In the genomic region with DNA sequence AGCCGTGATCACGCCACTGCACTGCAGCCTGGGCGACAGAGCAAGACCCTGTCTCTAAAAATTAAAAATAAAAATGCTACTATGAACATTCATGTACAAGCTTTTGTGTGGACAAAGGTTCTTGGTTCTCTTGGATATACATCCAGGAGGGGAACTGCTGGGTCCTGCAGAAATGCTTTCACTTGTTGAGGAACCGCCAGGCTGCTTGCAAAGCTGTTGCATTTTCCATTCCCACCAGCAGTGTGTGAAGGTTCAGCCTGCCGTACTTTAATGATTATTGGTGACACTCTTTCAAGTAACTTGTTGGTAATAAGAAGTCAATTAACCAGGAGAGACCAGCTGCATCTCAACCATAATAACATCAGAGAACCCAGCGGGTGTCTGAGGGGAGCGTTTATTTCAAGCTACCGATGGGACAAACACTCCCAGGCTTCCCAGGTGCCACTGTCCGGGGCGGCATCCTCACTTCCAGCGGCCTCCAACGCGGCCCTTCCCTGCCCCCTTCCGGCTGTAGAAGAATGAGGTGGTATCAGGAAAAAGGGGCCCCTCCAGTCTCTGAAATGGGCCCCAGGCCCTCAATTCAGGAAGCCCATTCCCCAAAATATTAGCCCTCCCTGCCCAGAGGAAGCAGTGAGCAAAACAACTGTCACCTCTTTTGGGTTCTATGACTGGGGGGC, we compare ENCODE assay signal across 1 cellular context.
TF ChIP-seq lines count a peak whose summit lies in the region.

No MANE protein-coding gene starts in this region.

TF ChIP-seq in GM23338, 12 proteins besides CTCF, POLR2A, EP300 and RAD21:
- TF ChIP-seq EZH2phosphoT487 (IDR thresholded peaks at IDR 0.05; ENCODE audit: unreplicated experiment) (no peak), NANOG (IDR thresholded peaks at IDR 0.05; ENCODE audit: borderline replicate concordance) (no peak), ZNF114 (CRISPR knock-in tag; IDR thresholded peaks at IDR 0.05) (no peak), POLR2AphosphoS5 (IDR thresholded peaks at IDR 0.05; ENCODE audit: low read depth) (no peak), ZNF331 (CRISPR knock-in tag; IDR thresholded peaks at IDR 0.05; ENCODE audit: low read depth) (no peak), JUNB (IDR thresholded peaks at IDR 0.05; ENCODE audit: unreplicated experiment) (no peak), EZH2 (IDR thresholded peaks at IDR 0.05; ENCODE audit: low read depth, unreplicated experiment) (no peak), CREB1 (CRISPR knock-in tag; IDR thresholded peaks at IDR 0.05; ENCODE audit: low read depth) (no peak), STAT1 (IDR thresholded peaks at IDR 0.05; ENCODE audit: unreplicated experiment) (no peak)
- TF ChIP-seq, protein P1, sequence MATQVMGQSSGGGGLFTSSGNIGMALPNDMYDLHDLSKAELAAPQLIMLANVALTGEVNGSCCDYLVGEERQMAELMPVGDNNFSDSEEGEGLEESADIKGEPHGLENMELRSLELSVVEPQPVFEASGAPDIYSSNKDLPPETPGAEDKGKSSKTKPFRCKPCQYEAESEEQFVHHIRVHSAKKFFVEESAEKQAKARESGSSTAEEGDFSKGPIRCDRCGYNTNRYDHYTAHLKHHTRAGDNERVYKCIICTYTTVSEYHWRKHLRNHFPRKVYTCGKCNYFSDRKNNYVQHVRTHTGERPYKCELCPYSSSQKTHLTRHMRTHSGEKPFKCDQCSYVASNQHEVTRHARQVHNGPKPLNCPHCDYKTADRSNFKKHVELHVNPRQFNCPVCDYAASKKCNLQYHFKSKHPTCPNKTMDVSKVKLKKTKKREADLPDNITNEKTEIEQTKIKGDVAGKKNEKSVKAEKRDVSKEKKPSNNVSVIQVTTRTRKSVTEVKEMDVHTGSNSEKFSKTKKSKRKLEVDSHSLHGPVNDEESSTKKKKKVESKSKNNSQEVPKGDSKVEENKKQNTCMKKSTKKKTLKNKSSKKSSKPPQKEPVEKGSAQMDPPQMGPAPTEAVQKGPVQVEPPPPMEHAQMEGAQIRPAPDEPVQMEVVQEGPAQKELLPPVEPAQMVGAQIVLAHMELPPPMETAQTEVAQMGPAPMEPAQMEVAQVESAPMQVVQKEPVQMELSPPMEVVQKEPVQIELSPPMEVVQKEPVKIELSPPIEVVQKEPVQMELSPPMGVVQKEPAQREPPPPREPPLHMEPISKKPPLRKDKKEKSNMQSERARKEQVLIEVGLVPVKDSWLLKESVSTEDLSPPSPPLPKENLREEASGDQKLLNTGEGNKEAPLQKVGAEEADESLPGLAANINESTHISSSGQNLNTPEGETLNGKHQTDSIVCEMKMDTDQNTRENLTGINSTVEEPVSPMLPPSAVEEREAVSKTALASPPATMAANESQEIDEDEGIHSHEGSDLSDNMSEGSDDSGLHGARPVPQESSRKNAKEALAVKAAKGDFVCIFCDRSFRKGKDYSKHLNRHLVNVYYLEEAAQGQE (IDR thresholded peaks at IDR 0.05; ENCODE audit: unreplicated experiment): no peak
- TF ChIP-seq, protein P2, sequence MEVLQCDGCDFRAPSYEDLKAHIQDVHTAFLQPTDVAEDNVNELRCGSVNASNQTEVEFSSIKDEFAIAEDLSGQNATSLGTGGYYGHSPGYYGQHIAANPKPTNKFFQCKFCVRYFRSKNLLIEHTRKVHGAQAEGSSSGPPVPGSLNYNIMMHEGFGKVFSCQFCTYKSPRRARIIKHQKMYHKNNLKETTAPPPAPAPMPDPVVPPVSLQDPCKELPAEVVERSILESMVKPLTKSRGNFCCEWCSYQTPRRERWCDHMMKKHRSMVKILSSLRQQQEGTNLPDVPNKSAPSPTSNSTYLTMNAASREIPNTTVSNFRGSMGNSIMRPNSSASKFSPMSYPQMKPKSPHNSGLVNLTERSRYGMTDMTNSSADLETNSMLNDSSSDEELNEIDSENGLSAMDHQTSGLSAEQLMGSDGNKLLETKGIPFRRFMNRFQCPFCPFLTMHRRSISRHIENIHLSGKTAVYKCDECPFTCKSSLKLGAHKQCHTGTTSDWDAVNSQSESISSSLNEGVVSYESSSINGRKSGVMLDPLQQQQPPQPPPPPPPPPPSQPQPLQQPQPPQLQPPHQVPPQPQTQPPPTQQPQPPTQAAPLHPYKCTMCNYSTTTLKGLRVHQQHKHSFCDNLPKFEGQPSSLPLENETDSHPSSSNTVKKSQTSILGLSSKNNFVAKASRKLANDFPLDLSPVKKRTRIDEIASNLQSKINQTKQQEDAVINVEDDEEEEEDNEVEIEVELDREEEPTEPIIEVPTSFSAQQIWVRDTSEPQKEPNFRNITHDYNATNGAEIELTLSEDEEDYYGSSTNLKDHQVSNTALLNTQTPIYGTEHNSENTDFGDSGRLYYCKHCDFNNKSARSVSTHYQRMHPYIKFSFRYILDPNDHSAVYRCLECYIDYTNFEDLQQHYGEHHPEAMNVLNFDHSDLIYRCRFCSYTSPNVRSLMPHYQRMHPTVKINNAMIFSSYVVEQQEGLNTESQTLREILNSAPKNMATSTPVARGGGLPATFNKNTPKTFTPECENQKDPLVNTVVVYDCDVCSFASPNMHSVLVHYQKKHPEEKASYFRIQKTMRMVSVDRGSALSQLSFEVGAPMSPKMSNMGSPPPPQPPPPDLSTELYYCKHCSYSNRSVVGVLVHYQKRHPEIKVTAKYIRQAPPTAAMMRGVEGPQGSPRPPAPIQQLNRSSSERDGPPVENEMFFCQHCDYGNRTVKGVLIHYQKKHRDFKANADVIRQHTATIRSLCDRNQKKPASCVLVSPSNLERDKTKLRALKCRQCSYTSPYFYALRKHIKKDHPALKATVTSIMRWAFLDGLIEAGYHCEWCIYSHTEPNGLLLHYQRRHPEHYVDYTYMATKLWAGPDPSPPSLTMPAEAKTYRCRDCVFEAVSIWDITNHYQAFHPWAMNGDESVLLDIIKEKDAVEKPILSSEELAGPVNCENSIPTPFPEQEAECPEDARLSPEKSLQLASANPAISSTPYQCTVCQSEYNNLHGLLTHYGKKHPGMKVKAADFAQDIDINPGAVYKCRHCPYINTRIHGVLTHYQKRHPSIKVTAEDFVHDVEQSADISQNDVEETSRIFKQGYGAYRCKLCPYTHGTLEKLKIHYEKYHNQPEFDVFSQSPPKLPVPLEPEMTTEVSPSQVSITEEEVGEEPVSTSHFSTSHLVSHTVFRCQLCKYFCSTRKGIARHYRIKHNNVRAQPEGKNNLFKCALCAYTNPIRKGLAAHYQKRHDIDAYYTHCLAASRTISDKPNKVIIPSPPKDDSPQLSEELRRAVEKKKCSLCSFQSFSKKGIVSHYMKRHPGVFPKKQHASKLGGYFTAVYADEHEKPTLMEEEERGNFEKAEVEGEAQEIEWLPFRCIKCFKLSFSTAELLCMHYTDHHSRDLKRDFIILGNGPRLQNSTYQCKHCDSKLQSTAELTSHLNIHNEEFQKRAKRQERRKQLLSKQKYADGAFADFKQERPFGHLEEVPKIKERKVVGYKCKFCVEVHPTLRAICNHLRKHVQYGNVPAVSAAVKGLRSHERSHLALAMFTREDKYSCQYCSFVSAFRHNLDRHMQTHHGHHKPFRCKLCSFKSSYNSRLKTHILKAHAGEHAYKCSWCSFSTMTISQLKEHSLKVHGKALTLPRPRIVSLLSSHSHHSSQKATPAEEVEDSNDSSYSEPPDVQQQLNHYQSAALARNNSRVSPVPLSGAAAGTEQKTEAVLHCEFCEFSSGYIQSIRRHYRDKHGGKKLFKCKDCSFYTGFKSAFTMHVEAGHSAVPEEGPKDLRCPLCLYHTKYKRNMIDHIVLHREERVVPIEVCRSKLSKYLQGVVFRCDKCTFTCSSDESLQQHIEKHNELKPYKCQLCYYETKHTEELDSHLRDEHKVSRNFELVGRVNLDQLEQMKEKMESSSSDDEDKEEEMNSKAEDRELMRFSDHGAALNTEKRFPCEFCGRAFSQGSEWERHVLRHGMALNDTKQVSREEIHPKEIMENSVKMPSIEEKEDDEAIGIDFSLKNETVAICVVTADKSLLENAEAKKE (CRISPR knock-in tag; IDR thresholded peaks at IDR 0.05): no peak
- TF ChIP-seq, protein P3, sequence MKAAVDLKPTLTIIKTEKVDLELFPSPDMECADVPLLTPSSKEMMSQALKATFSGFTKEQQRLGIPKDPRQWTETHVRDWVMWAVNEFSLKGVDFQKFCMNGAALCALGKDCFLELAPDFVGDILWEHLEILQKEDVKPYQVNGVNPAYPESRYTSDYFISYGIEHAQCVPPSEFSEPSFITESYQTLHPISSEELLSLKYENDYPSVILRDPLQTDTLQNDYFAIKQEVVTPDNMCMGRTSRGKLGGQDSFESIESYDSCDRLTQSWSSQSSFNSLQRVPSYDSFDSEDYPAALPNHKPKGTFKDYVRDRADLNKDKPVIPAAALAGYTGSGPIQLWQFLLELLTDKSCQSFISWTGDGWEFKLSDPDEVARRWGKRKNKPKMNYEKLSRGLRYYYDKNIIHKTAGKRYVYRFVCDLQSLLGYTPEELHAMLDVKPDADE (IDR thresholded peaks at IDR 0.05): no peak
